ENCODE assay signal across 20 cellular contexts in genomic region chr1:183952101-183952500, GRCh38.
DNase-seq lines count a peak whose midpoint lies in the region; ATAC-seq, FAIRE-seq and TF ChIP-seq lines count a peak whose summit lies in the region.
"Had no signal": no experiment of that assay in that cellular context is flagged by ENCODE, and none has a peak within 500 bp of the region (broad histone marks: within the 10 kb centered on the region; RNA-seq: fewer than 3 reads in every experiment).

No MANE protein-coding gene starts in this region.

- no TSS peak for BruUV-seq in IMR-90 (replicated peaks; lab: Mats Ljungman, UMichigan)

- H3K36me3 Mint-ChIP-seq in stimulated activated naive B cell treated with anti-CD40 and anti-IgM and Interleukin-4, amounts not matched to agents 10 μg/mL and 1 μg/mL and 100 μg/mL, for 72 hours, result no peaks in the 10 kb centered on the region
- H3K36me3 Mint-ChIP-seq: CD8-positive, alpha-beta T cell had no signal

- no peak overlapping the region for H3K4me3 ChIP-seq in IMR-90 (ENCODE audit: insufficient read depth, low read depth, low read length)
- no peak overlapping the region for H3K4me3 ChIP-seq in dorsolateral prefrontal cortex
- H3K4me3 ChIP-seq in BE2C (ENCODE audit: low read depth, low read length), result no peak overlapping the region
- H3K4me3 ChIP-seq: BLaER1 treated with 17β-estradiol and CSF1 and Interleukin-3, amounts not matched to agents 10 nM and 100 nM had no signal

- H3K9me3 Mint-ChIP-seq in stimulated activated naive B cell treated with anti-CD40 and anti-IgM and Interleukin-4, amounts not matched to agents 10 μg/mL and 1 μg/mL and 100 μg/mL, for 72 hours, result no peaks in the 10 kb centered on the region
- H3K9me3 Mint-ChIP-seq: CD8-positive, alpha-beta T cell had no signal

- no CpG with 5 or more reads among the region's 1 CpG for WGBS in IMR-90 (ENCODE audit: extremely low coverage in 2 of 2, insufficient read length in 1 of 2), 2 experiments

- H3K4ac ChIP-seq in IMR-90 (ENCODE audit: low read depth, low read length), result no peak overlapping the region

- no peak for FAIRE-seq in urothelium cell line (lab: Jason Lieb, UNC)

- no peak overlapping the region for H2BK5ac ChIP-seq in IMR-90 (ENCODE audit: low read depth, low read length, poor library complexity, severe bottlenecking)

- H3K9ac ChIP-seq in IMR-90 (ENCODE audit: low read depth, low read length), result no peak overlapping the region
- H3K9ac ChIP-seq: BLaER1 treated with 17β-estradiol and CSF1 and Interleukin-3, amounts not matched to agents 10 nM and 100 nM; SK-N-SH had no signal

- H3K36me3 ChIP-seq in IMR-90 (ENCODE audit: control insufficient read depth, insufficient read depth, low read length), result no peaks in the 10 kb centered on the region
- no peaks in the 10 kb centered on the region for H3K36me3 ChIP-seq in BE2C

- H2AFZ ChIP-seq in IMR-90 (replicated peaks; ENCODE audit: low read length, poor library complexity), result no peak overlapping the region

- H3K27me3 Mint-ChIP-seq in stimulated activated naive B cell treated with anti-CD40 and anti-IgM and Interleukin-4, amounts not matched to agents 10 μg/mL and 1 μg/mL and 100 μg/mL, for 72 hours, result peaks cover 19 to 20% of the 10 kb centered on the region in 2 donors

- intact Hi-C loops in IMR-90 (cut with micrococcal nuclease), result loop anchor here (10.0 kb wide), 1 partner anchor 273 kb away; no protein-coding TSS in a partner anchor
- intact Hi-C loops in dorsolateral prefrontal cortex (cut with DNase I), result no loop called here

- H3K27me3 ChIP-seq in IMR-90 (ENCODE audit: control insufficient read depth, insufficient read depth, low read length) (no peaks in the 10 kb centered on the region; the same call in 1 of the 2 replicates), dorsolateral prefrontal cortex (no peaks in the 10 kb centered on the region), BE2C (no peaks in the 10 kb centered on the region)
- H3K27me3 ChIP-seq: BLaER1 treated with 17β-estradiol and CSF1 and Interleukin-3, amounts not matched to agents 10 nM and 100 nM had no signal

- H3K27ac ChIP-seq in IMR-90 (ENCODE audit: insufficient read depth, low read length) (no peak overlapping the region), VCaP (peak overlapping the region; percentile 61), dorsolateral prefrontal cortex (peak overlapping the region in 48 of 59 donors; percentile 16 to 90 (median 80))

- DNase-seq in IMR-90, result peak; percentile 24
- no peak for DNase-seq in dorsolateral prefrontal cortex
- DNase-seq in stimulated activated naive B cell treated with anti-CD40 and anti-IgM and Interleukin-4, amounts not matched to agents 10 μg/mL and 1 μg/mL and 100 μg/mL, for 72 hours, result no peak
- DNase-seq in BE2C, result no peak
- no peak for DNase-seq in hepatic stellate cell (ENCODE audit: low spot score)
- DNase-seq in urothelium cell line (ENCODE audit: low spot score), result no peak
- DNase-seq: Calu3; CD8-positive, alpha-beta T cell; GF-D8; GOT3; HCEC 1CT; NCI-H1417 treated with DMSO at 0.1 percent for 48 hours; NCI-H187; NCI-H2107; NCI-H446 treated with DMSO at 0.1 percent for 48 hours; NCI-H69; SIG-M5; SK-N-SH had no signal

- no peak overlapping the region for H3K4me3 Mint-ChIP-seq in stimulated activated naive B cell treated with anti-CD40 and anti-IgM and Interleukin-4, amounts not matched to agents 10 μg/mL and 1 μg/mL and 100 μg/mL, for 72 hours
- H3K4me3 Mint-ChIP-seq: CD8-positive, alpha-beta T cell had no signal

- peaks cover 0 to 4% of the 10 kb centered on the region in 2 donors for H3K4me1 Mint-ChIP-seq in stimulated activated naive B cell treated with anti-CD40 and anti-IgM and Interleukin-4, amounts not matched to agents 10 μg/mL and 1 μg/mL and 100 μg/mL, for 72 hours

- no peak for ATAC-seq in IMR-90 (ENCODE audit: low read depth)
- ATAC-seq in stimulated activated naive B cell treated with anti-CD40 and anti-IgM and Interleukin-4, amounts not matched to agents 10 μg/mL and 1 μg/mL and 100 μg/mL, for 72 hours (replicated peaks), result no peak
- ATAC-seq: CD8-positive, alpha-beta T cell had no signal

- H4K91ac ChIP-seq in IMR-90 (ENCODE audit: insufficient read depth, low read depth, low read length), result no peak overlapping the region

- CTCF ChIA-PET in IMR-90 (lab: Yijun Ruan, JAX), result no interaction called here

- no peak overlapping the region for H3K23ac ChIP-seq in IMR-90 (ENCODE audit: low read depth, low read length)

- H2AK9ac ChIP-seq in IMR-90 (replicated peaks; ENCODE audit: low read depth, low read length, poor library complexity), result no peak overlapping the region

- POLR2A ChIA-PET in IMR-90 (lab: Charles Lee; ENCODE audit: unreplicated experiment), result no interaction called here

- no peaks in the 10 kb centered on the region for H4K20me1 ChIP-seq in IMR-90 (ENCODE audit: insufficient read depth, low read length)
- H4K20me1 ChIP-seq: BLaER1 treated with 17β-estradiol and CSF1 and Interleukin-3, amounts not matched to agents 10 nM and 100 nM had no signal

- in situ Hi-C loops in IMR-90 (cut with MboI; ENCODE audit: low sequenced_read_pairs), result no loop called here

- TF ChIP-seq RAD21 in IMR-90 (IDR thresholded peaks at IDR 0.05; ENCODE audit: low read length), result no peak

- H3K4me1 ChIP-seq in IMR-90 (ENCODE audit: control insufficient read depth, insufficient read depth, low read length) (peaks cover 6% of the 10 kb centered on the region), BE2C (no peaks in the 10 kb centered on the region)

- H3K9me1 ChIP-seq in IMR-90 (ENCODE audit: insufficient read depth, low read length), result peaks cover 4% of the 10 kb centered on the region; the same call in 1 of the 2 replicates

- dilution Hi-C loops in IMR-90 (cut with HindIII; ENCODE audit: low sequenced_read_pairs, unreplicated experiment), result no loop called here

- H3K27ac Mint-ChIP-seq in stimulated activated naive B cell treated with anti-CD40 and anti-IgM and Interleukin-4, amounts not matched to agents 10 μg/mL and 1 μg/mL and 100 μg/mL, for 72 hours, result peak overlapping the region; percentile 9
- H3K27ac Mint-ChIP-seq: CD8-positive, alpha-beta T cell had no signal

- no peak overlapping the region for H2AK5ac ChIP-seq in IMR-90 (ENCODE audit: low read depth, low read length)

- TF ChIP-seq CTCF in IMR-90 (conservative IDR thresholded peaks at IDR 0.05; ENCODE audit: low read depth, low read length) (no peak), VCaP (conservative IDR thresholded peaks at IDR 0.05) (no peak), dorsolateral prefrontal cortex (IDR thresholded peaks at IDR 0.05 in 54 of 56, conservative IDR thresholded peaks at IDR 0.05 in 2 of 56; ENCODE audit: low read depth in 1 of 56, partially characterized antibody in 56 of 56) (no peak), BE2C (IDR thresholded peaks at IDR 0.05; ENCODE audit: low read depth, low read length) (no peak)

- no peak overlapping the region for H3K14ac ChIP-seq in IMR-90 (replicated peaks; ENCODE audit: low read depth, low read length)

- no peak overlapping the region for H3K18ac ChIP-seq in IMR-90 (ENCODE audit: low read depth, low read length)

- TF ChIP-seq POLR2A in IMR-90 (IDR thresholded peaks at IDR 0.05; ENCODE audit: low read depth, low read length), result no peak

- H3K9me3 ChIP-seq in IMR-90 (ENCODE audit: control insufficient read depth, insufficient read depth, low read length) (no peaks in the 10 kb centered on the region), BE2C (no peaks in the 10 kb centered on the region)
- H3K9me3 ChIP-seq: SK-N-SH had no signal

- H3K56ac ChIP-seq in IMR-90 (ENCODE audit: extremely low read depth, insufficient read depth, low read length), result no peak overlapping the region

- H2BK20ac ChIP-seq in IMR-90 (ENCODE audit: low read depth, low read length), result no peak overlapping the region

- no peak overlapping the region for H2BK120ac ChIP-seq in IMR-90 (ENCODE audit: low read depth, low read length)

- no peak overlapping the region for H4K8ac ChIP-seq in IMR-90 (ENCODE audit: low read depth in 2 of 2, low read length in 2 of 2)

- H2BK15ac ChIP-seq in IMR-90 (ENCODE audit: low read depth, low read length), result no peak overlapping the region

- no peak overlapping the region for H3K4me2 ChIP-seq in IMR-90 (ENCODE audit: low read depth, low read length)
- H3K4me2 ChIP-seq: SK-N-SH had no signal

- H4K5ac ChIP-seq in IMR-90 (ENCODE audit: low read depth, low read length), result no peak overlapping the region

- no peaks in the 10 kb centered on the region for H3K79me1 ChIP-seq in IMR-90 (ENCODE audit: low read depth in 1 of 2, low read length in 2 of 2)

TF ChIP-seq in IMR-90, 13 proteins besides CTCF, POLR2A, EP300 and RAD21:
- TF ChIP-seq CEBPB (IDR thresholded peaks at IDR 0.05; ENCODE audit: low read depth, low read length) (no peak), RCOR1 (IDR thresholded peaks at IDR 0.05; ENCODE audit: insufficient replicate concordance, low read length) (no peak), MXI1 (IDR thresholded peaks at IDR 0.05; ENCODE audit: borderline replicate concordance, low read depth, low read length) (no peak), USF2 (IDR thresholded peaks at IDR 0.05; ENCODE audit: low read depth, low read length) (no peak), NFE2L2 (IDR thresholded peaks at IDR 0.05; ENCODE audit: low read depth, low read length) (no peak), RFX5 (IDR thresholded peaks at IDR 0.05; ENCODE audit: low read depth, low read length) (no peak), SMC3 (IDR thresholded peaks at IDR 0.05; ENCODE audit: low read depth, low read length) (no peak), CHD1 (IDR thresholded peaks at IDR 0.05; ENCODE audit: low read depth, low read length) (no peak)
